Comparison of ENCODE assay signal across 8 cellular contexts in the genomic region with DNA sequence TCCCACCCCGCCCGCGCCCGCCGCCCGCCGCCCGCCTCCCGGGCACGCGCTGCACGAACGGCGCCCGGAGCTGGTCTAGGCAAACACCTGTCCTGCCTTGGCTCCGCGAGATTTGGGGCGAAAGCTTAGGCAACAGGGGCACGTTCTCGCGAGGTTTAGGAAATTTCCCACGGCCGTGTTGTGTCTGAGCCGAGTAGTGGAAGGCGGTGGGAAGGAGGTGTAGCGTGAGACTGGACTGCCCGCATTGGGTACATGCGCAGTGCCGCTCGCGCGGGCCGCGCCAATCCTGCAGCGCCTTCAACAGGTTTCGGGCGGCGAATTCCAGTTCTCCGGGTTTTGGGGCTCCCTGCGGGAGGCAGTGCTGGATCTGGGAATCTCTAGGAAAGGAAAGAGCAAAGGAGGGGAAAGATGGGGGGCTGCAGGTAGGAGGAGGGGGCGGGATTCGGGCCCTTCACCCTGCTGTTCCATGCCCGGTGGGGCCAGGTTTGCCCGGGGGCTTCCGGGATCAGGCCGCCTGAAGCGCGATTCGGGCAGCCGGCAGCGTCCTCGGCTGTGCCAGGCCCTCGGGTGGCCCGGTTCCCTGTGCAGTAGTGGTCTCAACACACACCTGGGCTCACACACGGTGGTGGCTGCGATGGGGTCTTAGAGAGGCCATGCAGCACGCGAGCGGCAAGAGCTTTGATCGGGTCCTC. TPM values are rescaled to one million over a fixed set of nuclear protein-coding genes. Genes with fewer than 3 reads are reported as not detected.
DNase-seq lines count a peak whose midpoint lies in the region; ATAC-seq and TF ChIP-seq lines count a peak whose summit lies in the region.

No MANE protein-coding gene starts in this region.

- ATAC-seq in GM21528 (IDR thresholded peaks at IDR 0.05; ENCODE audit: low FRiP score, unreplicated experiment): peak; percentile 77

- H3K9me3 ChIP-seq in OCI-LY3 (ENCODE audit: insufficient read depth, low read length): 0 out of 2 replicates have a peak, but pooled peaks cover 4% of the 10 kb centered on the region
- no peaks in the 10 kb centered on the region for H3K9me3 ChIP-seq in mononuclear cell (ENCODE audit: low read depth, low read length)

- H4K20me1 ChIP-seq in OCI-LY3 (ENCODE audit: insufficient read depth, low read length): peaks cover 19% of the 10 kb centered on the region

- H2AFZ ChIP-seq in OCI-LY3 (ENCODE audit: low read depth, low read length): peak overlapping the region; percentile 79

- no peaks in the 10 kb centered on the region for H3K27me3 ChIP-seq in OCI-LY3 (ENCODE audit: low read depth, low read length)
- H3K27me3 ChIP-seq in mononuclear cell (ENCODE audit: insufficient read depth, low read length): no peaks in the 10 kb centered on the region

- H3K4me1 ChIP-seq in OCI-LY3 (ENCODE audit: low read length): peaks cover 34% of the 10 kb centered on the region
- H3K4me1 ChIP-seq in mononuclear cell (ENCODE audit: insufficient read depth, low read length): peaks cover 42% of the 10 kb centered on the region

- H3K4me3 ChIP-seq in OCI-LY3 (ENCODE audit: low read length): peak overlapping the region; percentile 90
- peak overlapping the region; percentile 81 for H3K4me3 ChIP-seq in epithelial cell of esophagus (ENCODE audit: low read length)
- H3K4me3 ChIP-seq in mononuclear cell (ENCODE audit: low read length): peak overlapping the region; percentile 90

- peak overlapping the region; percentile 96 for H3K4me2 ChIP-seq in OCI-LY3 (ENCODE audit: low read length)

- TF ChIP-seq CTCF in OCI-LY3 (IDR thresholded peaks at IDR 0.05; ENCODE audit: low read depth, low read length) (peak; percentile 71), epithelial cell of esophagus (IDR thresholded peaks at IDR 0.05; ENCODE audit: insufficient read depth, low read depth, low read length, missing control alignments) (no peak)

- peaks cover 53% of the 10 kb centered on the region for H3K79me2 ChIP-seq in OCI-LY3 (ENCODE audit: low read length)

- H3K27ac ChIP-seq in OCI-LY3 (ENCODE audit: low read length): peak overlapping the region; percentile 95

- DNase-seq in DMS153 (lab: John Stamatoyannopoulos, UW): peak; percentile 94
- peak; percentile 99 for DNase-seq in HuH-7.5 (ENCODE audit: low spot score)
- peak; percentile 94 for DNase-seq in activated T-cell treated with anti-CD3 and anti-CD28 coated beads for 4 hours
- peak; percentile 100 for DNase-seq in epithelial cell of esophagus (ENCODE audit: low read depth)
- peak; percentile 94 to 96 for DNase-seq in stimulated activated CD8-positive, alpha-beta memory T cell treated with anti-CD3 and anti-CD28 coated beads, Interleukin-2, amount 100 ng/mL, for 48 hours (ENCODE audit: low read depth in 2 of 2)

- peak overlapping the region; percentile 85 for H3K9ac ChIP-seq in OCI-LY3 (ENCODE audit: low read length)

- peaks cover 10% of the 10 kb centered on the region for H3K36me3 ChIP-seq in OCI-LY3 (replicated peaks; ENCODE audit: low read depth, low read length)

RNA-seq across cellular contexts. Expression of a gene that starts 1.2 kb away (rescaled TPM):
- total RNA-seq in mononuclear cell: 156 TPM

Comparison
In these comparisons a context has a peak if more than half of its experiments do, and no peak if none do; other contexts are left out.
1. Peak in every context shown above with its lines: DNase-seq, ATAC-seq, H3K4me3 ChIP-seq and H3K27ac ChIP-seq.